Comparison of ENCODE assay signal across 8 cellular contexts in genomic region chr19:51016798-51017683, GRCh38. TPM values are rescaled to one million over a fixed set of nuclear protein-coding genes. Genes with fewer than 3 reads are reported as not detected.
DNase-seq lines count a peak whose midpoint lies in the region; ATAC-seq and TF ChIP-seq lines count a peak whose summit lies in the region.

No MANE protein-coding gene starts in this region.

- TF ChIP-seq CTCF in body of pancreas (IDR thresholded peaks at IDR 0.05), result peak; percentile 65 to 81 (median 72)

- WGBS in body of pancreas, 2 donors, result 1 to 2% methylated on average over 42 to 66 of the region's 68 CpGs

- H3K36me3 ChIP-seq in SJCRH30 (no peaks in the 10 kb centered on the region), body of pancreas (replicated peaks in 1 of 2; ENCODE audit: insufficient read depth in 1 of 2, low read depth in 2 of 2) (no peaks in the 10 kb centered on the region)

- no peak for TF ChIP-seq POLR2A in body of pancreas (IDR thresholded peaks at IDR 0.05)

- H3K27me3 ChIP-seq in SJCRH30 (no peaks in the 10 kb centered on the region), body of pancreas (peaks cover 0 to 8% of the 10 kb centered on the region in 2 donors)

- ATAC-seq in body of pancreas, result peak; percentile 68
- ATAC-seq in GM21619 (IDR thresholded peaks at IDR 0.05; ENCODE audit: unreplicated experiment), result no peak
- ATAC-seq in HG03442 (IDR thresholded peaks at IDR 0.05; ENCODE audit: unreplicated experiment), result no peak

- H3K9me3 ChIP-seq in SJCRH30 (replicated peaks), result no peaks in the 10 kb centered on the region
- H3K9me3 ChIP-seq in body of pancreas, result no peaks in the 10 kb centered on the region

- intact Hi-C loops in body of pancreas (cut with DNase I), result no loop called here

- H3K4me3 ChIP-seq in SJCRH30 (no peak overlapping the region), body of pancreas (no peak overlapping the region)

- DNase-seq in CD1c-positive myeloid dendritic cell (ENCODE audit: extremely low spot score) (peak; percentile 63), HK-2 (ENCODE audit: unreplicated experiment) (peak; percentile 44), SJCRH30 (peak; percentile 46 to 57), body of pancreas (peak; percentile 65 to 81 (median 74)), inferior parietal cortex (ENCODE audit: extremely low spot score) (peak; percentile 65)
- peak; percentile 83 for DNase-seq in stimulated activated CD4-positive, alpha-beta T cell treated with anti-CD3 and anti-CD28 coated beads, Interleukin-15, amount 100 ng/mL, for 24 hours

- H3K4me1 ChIP-seq in SJCRH30 (no peaks in the 10 kb centered on the region), body of pancreas (peaks cover 33% of the 10 kb centered on the region)

- H3K27ac ChIP-seq in SJCRH30 (no peak overlapping the region), body of pancreas (no peak overlapping the region)

RNA-seq across cellular contexts. Expression of gene KLK10, which starts 2.5 kb away (rescaled TPM):
- not detected in 2 replicates for total RNA-seq in SJCRH30 (2014; rRNA removed; shearing (Covaris generic))
- total RNA-seq in body of pancreas, result not detected

RNA-seq across cellular contexts. Expression of gene KLK11, which starts 9.4 kb away (rescaled TPM):
- not detected in 2 replicates for total RNA-seq in SJCRH30 (2014; rRNA removed; shearing (Covaris generic))
- total RNA-seq in body of pancreas, result 10 to 100 TPM; 18.4 to 44.8 TPM

RNA-seq across cellular contexts. Expression of gene KLK8, which starts 15.6 kb away (rescaled TPM):
- total RNA-seq in SJCRH30 (2014; rRNA removed; shearing (Covaris generic)), result not detected in 2 replicates
- total RNA-seq in body of pancreas, result not detected

RNA-seq across cellular contexts. Expression of gene KLK12, which starts 17.8 kb away (rescaled TPM):
- not detected in 2 replicates for total RNA-seq in SJCRH30 (2014; rRNA removed; shearing (Covaris generic))
- not detected for total RNA-seq in body of pancreas

RNA-seq across cellular contexts. Expression of gene KLK7, which starts 33.3 kb away (rescaled TPM):
- total RNA-seq in SJCRH30 (2014; rRNA removed; shearing (Covaris generic)), result not detected in 2 replicates
- 1 to 10 TPM in 1 of 2 donors, not detected in 1; 4.2 TPM for total RNA-seq in body of pancreas

Comparison
In these comparisons a context has a peak if more than half of its experiments do, and no peak if none do; other contexts are left out.
1. RNA of gene KLK11, which starts 9.4 kb away (total RNA-seq): 18.4 to 44.8 TPM in body of pancreas; not detected in SJCRH30; every median in the first group is over 10 times any median in the second.
2. Peak in every context shown above with its lines, with median percentiles within 50 percentile points of each other: DNase-seq.